ENCODE assay signal across 18 cellular contexts in the genomic region with DNA sequence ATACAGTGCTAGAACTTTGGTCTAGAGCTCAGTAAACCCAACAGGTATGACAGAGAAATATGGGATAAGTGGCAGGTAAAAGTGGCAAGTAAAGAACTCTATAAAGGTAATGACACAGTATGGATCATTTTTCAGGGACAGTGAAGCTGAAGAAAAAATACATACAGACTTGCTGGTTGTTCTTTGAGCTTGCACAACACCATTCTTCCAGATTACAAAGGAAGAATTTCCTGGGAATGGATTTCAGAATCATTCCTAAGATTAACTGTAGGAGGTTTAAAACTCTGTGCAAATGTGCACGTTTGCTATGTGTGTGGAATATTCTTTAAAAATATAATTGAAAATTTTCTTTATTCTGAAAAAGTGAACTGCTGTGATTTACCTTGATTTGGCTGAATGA.
"Had no signal": no experiment of that assay in that cellular context is flagged by ENCODE, and none has a peak within 500 bp of the region (broad histone marks: within the 10 kb centered on the region; RNA-seq: fewer than 3 reads in every experiment).

No MANE protein-coding gene starts in this region.

- H3K4me1 ChIP-seq: SJSA1 had no signal

- DNase-seq: IMR-90, Karpas-422, KG1, MG63, NCI-H1092, NCI-H1436, NCI-H187, NCI-H2029, NCI-H2081 treated with DMSO at 0.1 percent for 48 hours, NCI-H2227 treated with DMSO at 0.1 percent for 48 hours, NCI-H510A, NCI-H524 treated with DMSO at 0.1 percent for 48 hours, NCI-H748 treated with DMSO at 0.1 percent for 48 hours, Right ventricle myocardium superior, RPMI8226, SIG-M5 had no signal

- H3K4me3 ChIP-seq: MG63, SJSA1, SK-N-MC had no signal

- H3K36me3 ChIP-seq: SJSA1 had no signal

- H3K27ac ChIP-seq: SJSA1, SK-N-MC had no signal

- H3K9me3 ChIP-seq: MG63, SJSA1 had no signal

- H3K27me3 ChIP-seq: MG63, SJSA1 had no signal
